16 cellular contexts compared by ENCODE assay signal in genomic region chr2:70931376-70932000, GRCh38. TPM values are rescaled to one million over a fixed set of nuclear protein-coding genes. Genes with fewer than 3 reads are reported as not detected.
DNase-seq lines count a peak whose midpoint lies in the region; ATAC-seq and TF ChIP-seq lines count a peak whose summit lies in the region.
"Had no signal": no experiment of that assay in that cellular context is flagged by ENCODE, and none has a peak within 500 bp of the region (broad histone marks: within the 10 kb centered on the region; RNA-seq: fewer than 3 reads in every experiment).

No MANE protein-coding gene starts in this region.

- peak; percentile 44 for DNase-seq in activated CD8-positive, alpha-beta memory T cell treated with anti-CD3 and anti-CD28 coated beads for 24 hours
- no peak for DNase-seq in activated CD8-positive, alpha-beta memory T cell treated with anti-CD3 and anti-CD28 coated beads, Interleukin-2, amount 50 U/mL, for 4 hours
- peak; percentile 2 for DNase-seq in activated CD8-positive, alpha-beta memory T cell treated with anti-CD3 and anti-CD28 coated beads, Interleukin-2, amount 10 ng/mL, durations not matched to agents 7 days and 5 days
- DNase-seq in left lobe of liver (ENCODE audit: low spot score) (peak; percentile 38), testis (peak; percentile 6), NCI-H1417 treated with DMSO at 0.1 percent for 48 hours (lab: John Stamatoyannopoulos, UW) (no peak), HEK293T (ENCODE audit: extremely low spot score) (no peak)
- DNase-seq in naive thymus-derived CD4-positive, alpha-beta T cell, result no peak
- DNase-seq: KG1, MG63, NCI-H1092 treated with DMSO at 0.1 percent for 48 hours, NCI-H187, NCI-H2171 treated with DMSO at 0.1 percent for 48 hours, NCI-H510A, SHP77 had no signal

- no peak overlapping the region for H3K27ac Mint-ChIP-seq in activated CD8-positive, alpha-beta memory T cell treated with anti-CD3 and anti-CD28 coated beads, Interleukin-2, amount 10 ng/mL, durations not matched to agents 7 days and 5 days
- peak overlapping the region in 1 of 9 donors; percentile 60 for H3K27ac Mint-ChIP-seq in naive thymus-derived CD4-positive, alpha-beta T cell

- CTCF ChIA-PET in activated CD8-positive, alpha-beta memory T cell treated with anti-CD3 and anti-CD28 coated beads, Interleukin-2, amount 10 ng/mL, durations not matched to agents 7 days and 5 days (lab: Charles Lee), result interaction anchor here (1.0 kb wide), 1 partner anchor 12 kb away, joined by 3 read pairs; no protein-coding TSS in a partner anchor
- CTCF ChIA-PET in naive thymus-derived CD4-positive, alpha-beta T cell (lab: Charles Lee), result no interaction called here
- CTCF ChIA-PET in HEK293T (lab: Yijun Ruan, JAX), result no interaction called here

- H3K36me3 Mint-ChIP-seq in activated CD8-positive, alpha-beta memory T cell treated with anti-CD3 and anti-CD28 coated beads, Interleukin-2, amount 10 ng/mL, durations not matched to agents 7 days and 5 days, result no peaks in the 10 kb centered on the region
- H3K36me3 Mint-ChIP-seq in naive thymus-derived CD4-positive, alpha-beta T cell, result no peaks in the 10 kb centered on the region

- H3K27me3 Mint-ChIP-seq in activated CD8-positive, alpha-beta memory T cell treated with anti-CD3 and anti-CD28 coated beads, Interleukin-2, amount 10 ng/mL, durations not matched to agents 7 days and 5 days, result peaks cover 9% of the 10 kb centered on the region
- H3K27me3 Mint-ChIP-seq in naive thymus-derived CD4-positive, alpha-beta T cell, result peaks cover 4 to 18% (median 5%) of the 10 kb centered on the region in 5 donors

- no peaks in the 10 kb centered on the region for H3K4me1 ChIP-seq in testis
- no peaks in the 10 kb centered on the region for H3K4me1 ChIP-seq in naive thymus-derived CD4-positive, alpha-beta T cell (ENCODE audit: control insufficient read depth in 2 of 2, insufficient read depth in 2 of 2, low read length in 2 of 2)

- POLR2A ChIA-PET in naive thymus-derived CD4-positive, alpha-beta T cell (lab: Charles Lee), result no interaction called here
- POLR2A ChIA-PET in HEK293T (lab: Yijun Ruan, JAX), result no interaction called here

- no peak for TF ChIP-seq POLR2A in testis (IDR thresholded peaks at IDR 0.05)

- H3K9me3 Mint-ChIP-seq in activated CD8-positive, alpha-beta memory T cell treated with anti-CD3 and anti-CD28 coated beads, Interleukin-2, amount 10 ng/mL, durations not matched to agents 7 days and 5 days (ENCODE audit: low read depth), result no peaks in the 10 kb centered on the region
- peaks cover 0 to 1% (median 0%) of the 10 kb centered on the region in 11 donors for H3K9me3 Mint-ChIP-seq in naive thymus-derived CD4-positive, alpha-beta T cell

- no peak for ATAC-seq in activated CD8-positive, alpha-beta memory T cell treated with anti-CD3 and anti-CD28 coated beads, Interleukin-2, amount 10 ng/mL, durations not matched to agents 7 days and 5 days
- no peak for ATAC-seq in left lobe of liver
- ATAC-seq in naive thymus-derived CD4-positive, alpha-beta T cell, result no peak

- intact Hi-C loops in testis (cut with DNase I; ENCODE audit: low total_unique reads), result no loop called here
- intact Hi-C loops in naive thymus-derived CD4-positive, alpha-beta T cell (cut with micrococcal nuclease), result no loop called here

- H3K4me3 ChIP-seq in testis, result no peak overlapping the region
- no peak overlapping the region for H3K4me3 ChIP-seq in naive thymus-derived CD4-positive, alpha-beta T cell (ENCODE audit: low read length)
- H3K4me3 ChIP-seq: MG63 had no signal

- 67 to 72% methylated on average over 8 to 9 of the region's 9 CpGs for WGBS in testis, 2 donors

- no peaks in the 10 kb centered on the region for H3K9me3 ChIP-seq in testis
- H3K9me3 ChIP-seq in naive thymus-derived CD4-positive, alpha-beta T cell (ENCODE audit: control insufficient read depth in 2 of 3, low read length in 3 of 3), result no peaks in the 10 kb centered on the region
- H3K9me3 ChIP-seq: MG63 had no signal

- H3K27ac ChIP-seq in testis, result no peak overlapping the region
- H3K27ac ChIP-seq in naive thymus-derived CD4-positive, alpha-beta T cell (ENCODE audit: low read depth, low read length), result no peak overlapping the region

- TF ChIP-seq CTCF in testis (IDR thresholded peaks at IDR 0.05), result no peak

- H3K4me1 Mint-ChIP-seq in activated CD8-positive, alpha-beta memory T cell treated with anti-CD3 and anti-CD28 coated beads, Interleukin-2, amount 10 ng/mL, durations not matched to agents 7 days and 5 days, result peaks cover 4% of the 10 kb centered on the region
- peaks cover 0 to 4% (median 0%) of the 10 kb centered on the region in 7 donors for H3K4me1 Mint-ChIP-seq in naive thymus-derived CD4-positive, alpha-beta T cell

- H3K4me3 Mint-ChIP-seq in activated CD8-positive, alpha-beta memory T cell treated with anti-CD3 and anti-CD28 coated beads, Interleukin-2, amount 10 ng/mL, durations not matched to agents 7 days and 5 days, result no peak overlapping the region
- no peak overlapping the region for H3K4me3 Mint-ChIP-seq in naive thymus-derived CD4-positive, alpha-beta T cell

- no peaks in the 10 kb centered on the region for H3K27me3 ChIP-seq in testis
- no peaks in the 10 kb centered on the region for H3K27me3 ChIP-seq in naive thymus-derived CD4-positive, alpha-beta T cell (ENCODE audit: control insufficient read depth in 2 of 2, insufficient read depth in 2 of 2, low read length in 2 of 2)
- H3K27me3 ChIP-seq: MG63 had no signal

- H3K36me3 ChIP-seq in testis (ENCODE audit: low read depth, missing control alignments), result no peaks in the 10 kb centered on the region
- H3K36me3 ChIP-seq in naive thymus-derived CD4-positive, alpha-beta T cell (ENCODE audit: control insufficient read depth in 2 of 3, insufficient read depth in 3 of 3, low read length in 3 of 3), result no peaks in the 10 kb centered on the region
- H3K36me3 ChIP-seq: MG63 had no signal

TF ChIP-seq in HEK293T, 16 proteins besides CTCF, POLR2A, EP300 and RAD21:
- no peak for TF ChIP-seq CTBP1 (IDR thresholded peaks at IDR 0.05; ENCODE audit: borderline replicate concordance)
- TF ChIP-seq FOXM1 (IDR thresholded peaks at IDR 0.05; ENCODE audit: borderline replicate concordance), result no peak
- TF ChIP-seq FOXA1 (IDR thresholded peaks at IDR 0.05), result no peak
- TF ChIP-seq NFRKB (IDR thresholded peaks at IDR 0.05), result no peak
- TF ChIP-seq PKNOX1 (IDR thresholded peaks at IDR 0.05), result no peak
- TF ChIP-seq HDGF (IDR thresholded peaks at IDR 0.05; ENCODE audit: borderline replicate concordance), result no peak
- TF ChIP-seq L3MBTL2 (conservative IDR thresholded peaks at IDR 0.05), result no peak
- no peak for TF ChIP-seq SUZ12 (IDR thresholded peaks at IDR 0.05)
- no peak for TF ChIP-seq FOXK2 (IDR thresholded peaks at IDR 0.05)
- no peak for TF ChIP-seq SP1 (IDR thresholded peaks at IDR 0.05)
- TF ChIP-seq LEF1 (IDR thresholded peaks at IDR 0.05; ENCODE audit: borderline replicate concordance), result no peak
- TF ChIP-seq BHLHE40 (IDR thresholded peaks at IDR 0.05; ENCODE audit: borderline replicate concordance), result no peak

RNA-seq across cellular contexts. Expression of gene ATP6V1B1, which starts 4.2 kb away (rescaled TPM):
- total RNA-seq in activated CD8-positive, alpha-beta memory T cell treated with anti-CD3 and anti-CD28 coated beads, Interleukin-2, amount 10 ng/mL, durations not matched to agents 7 days and 5 days, result not detected
- not detected for total RNA-seq in left lobe of liver
- 1 to 10 TPM; 1.7 to 2.9 TPM for total RNA-seq in testis
- not detected for polyA plus RNA-seq in testis (ENCODE audit: insufficient read depth, low read depth, low replicate concordance)
- total RNA-seq in naive thymus-derived CD4-positive, alpha-beta T cell, result not detected
- not detected for polyA plus RNA-seq in naive thymus-derived CD4-positive, alpha-beta T cell

RNA-seq across cellular contexts. Expression of gene VAX2, which starts 31.1 kb away (rescaled TPM):
- not detected for total RNA-seq in activated CD8-positive, alpha-beta memory T cell treated with anti-CD3 and anti-CD28 coated beads, Interleukin-2, amount 10 ng/mL, durations not matched to agents 7 days and 5 days
- total RNA-seq in left lobe of liver (not detected), testis (1 to 10 TPM in 1 of 2 donors, under 1 TPM in 1; 0.94 to 1.2 TPM)
- polyA plus RNA-seq in testis (ENCODE audit: insufficient read depth, low read depth, low replicate concordance), result 0.58 TPM
- not detected for total RNA-seq in naive thymus-derived CD4-positive, alpha-beta T cell
- not detected for polyA plus RNA-seq in naive thymus-derived CD4-positive, alpha-beta T cell

RNA-seq across cellular contexts. Expression of gene ANKRD53, which starts 46.9 kb away (rescaled TPM):
- total RNA-seq in activated CD8-positive, alpha-beta memory T cell treated with anti-CD3 and anti-CD28 coated beads, Interleukin-2, amount 10 ng/mL, durations not matched to agents 7 days and 5 days, result not detected
- total RNA-seq in left lobe of liver, result 0.35 TPM
- 10 to 100 TPM; 10.6 to 36.3 TPM for total RNA-seq in testis
- 52.2 TPM for polyA plus RNA-seq in testis (ENCODE audit: insufficient read depth, low read depth, low replicate concordance)
- total RNA-seq in naive thymus-derived CD4-positive, alpha-beta T cell, result 1 to 10 TPM in 1 of 5 experiments, under 1 TPM in 3, not detected in 1; 0.21 to 1.5 (median 0.63) TPM
- not detected for polyA plus RNA-seq in naive thymus-derived CD4-positive, alpha-beta T cell
- total RNA-seq: A172 had no signal

Comparison
In these comparisons a context has a peak if more than half of its experiments do, and no peak if none do; other contexts are left out.
1. DNase-seq: peak in activated CD8-positive, alpha-beta memory T cell treated with anti-CD3 and anti-CD28 coated beads for 24 hours (single experiment), activated CD8-positive, alpha-beta memory T cell treated with anti-CD3 and anti-CD28 coated beads, Interleukin-2, amount 10 ng/mL, durations not matched to agents 7 days and 5 days (single experiment), left lobe of liver (single experiment) and testis (single experiment); none in activated CD8-positive, alpha-beta memory T cell treated with anti-CD3 and anti-CD28 coated beads, Interleukin-2, amount 50 U/mL, for 4 hours (single experiment), naive thymus-derived CD4-positive, alpha-beta T cell (0 of 9), NCI-H1417 treated with DMSO at 0.1 percent for 48 hours (single experiment) and HEK293T (single experiment).